Comparison of ENCODE assay signal across 28 cellular contexts in genomic region chr2:45030553-45030952, GRCh38. TPM values are rescaled to one million over a fixed set of nuclear protein-coding genes. Genes with fewer than 3 reads are reported as not detected.
"Had no signal": no experiment of that assay in that cellular context is flagged by ENCODE, and none has a peak within 500 bp of the region (broad histone marks: within the 10 kb centered on the region; RNA-seq: fewer than 3 reads in every experiment).

No MANE protein-coding gene starts in this region.

- H3K36me3 ChIP-seq: stomach, suprapubic skin, thoracic aorta, thyroid gland, tibial artery, tibial nerve, transverse colon, upper lobe of left lung, upper lobe of right lung, uterus, vagina had no signal

- H3K9me3 Mint-ChIP-seq: stimulated activated effector memory CD8-positive, alpha-beta T cell treated with anti-CD3 and anti-CD28 coated beads, Interleukin-12 subunit alpha, Interleukin-12 subunit beta, amount 100 ng/mL, for 72 hours; stimulated activated memory B cell treated with anti-CD40 and anti-IgM and Interleukin-4, amounts not matched to agents 10 μg/mL and 1 μg/mL and 100 μg/mL, for 72 hours; stimulated activated naive B cell treated with anti-CD40 and anti-IgM and Interleukin-4, amounts not matched to agents 10 μg/mL and 1 μg/mL and 100 μg/mL, for 72 hours; stimulated activated naive CD8-positive, alpha-beta T cell treated with anti-CD3 and anti-CD28 coated beads, Interleukin-15, amount 100 ng/mL, for 72 hours; stimulated activated naive CD8-positive, alpha-beta T cell treated with anti-CD3 and anti-CD28 coated beads, Interleukin-15, Interleukin-2, amounts not matched to agents 100 ng/mL and 50 ng/mL, for 24 hours; type B pancreatic cell had no signal

- FAIRE-seq: urothelium cell line had no signal

- H3K27me3 ChIP-seq: testis, thyroid gland, tibial artery, tibial nerve, upper lobe of left lung, uterus, vagina had no signal

- H3K4me3 ChIP-seq: stomach, suprapubic skin, testis, thoracic aorta, thyroid gland, tibial artery, tibial nerve, transverse colon, upper lobe of left lung, upper lobe of right lung, uterus, vagina had no signal

- DNase-seq: stimulated activated CD4-positive, alpha-beta T cell treated with anti-CD3 and anti-CD28 coated beads, Interleukin-2, amount 100 ng/mL, for 48 hours; stimulated activated CD4-positive, alpha-beta T cell treated with anti-CD3 and anti-CD28 coated beads, Interleukin-4, amount 100 ng/mL, for 1 hour; stimulated activated CD4-positive, alpha-beta T cell treated with anti-CD3 and anti-CD28 coated beads, Interleukin-4, amount 100 ng/mL, for 24 hours; stimulated activated CD8-positive, alpha-beta memory T cell treated with anti-CD3 and anti-CD28 coated beads, Interleukin-4, amount 100 ng/mL, for 48 hours; stimulated activated naive B cell treated with anti-CD40 and anti-IgM and Interleukin-4, amounts not matched to agents 10 μg/mL and 1 μg/mL and 100 μg/mL, for 72 hours; stimulated activated naive CD4-positive, alpha-beta T cell; stimulated activated naive CD4-positive, alpha-beta T cell treated with Interleukin-2 at 50 U/mL for 16 hours; stimulated activated naive CD8-positive, alpha-beta T cell treated with anti-CD3 and anti-CD28 coated beads, Interleukin-15, amount 100 ng/mL, for 72 hours; stimulated activated naive CD8-positive, alpha-beta T cell treated with anti-CD3 and anti-CD28 coated beads, Interleukin-15, Interleukin-2, amounts not matched to agents 100 U/mL and 50 U/mL, for 24 hours; stomach; substantia nigra; testis; thyroid gland; tibial artery; transverse colon; trophoblast cell; upper lobe of left lung; upper lobe of right lung; uterus had no signal

- H3K4me1 ChIP-seq: stomach, suprapubic skin, testis, thyroid gland, tibial artery, transverse colon, upper lobe of left lung, upper lobe of right lung, uterus, vagina had no signal

- H3K9me3 ChIP-seq: stomach, suprapubic skin, testis, thoracic aorta, thyroid gland, tibial artery, tibial nerve, transverse colon, upper lobe of left lung, upper lobe of right lung, uterus, vagina had no signal

- ATAC-seq: stimulated activated effector memory CD8-positive, alpha-beta T cell treated with anti-CD3 and anti-CD28 coated beads, Interleukin-12 subunit alpha, Interleukin-12 subunit beta, amount 100 ng/mL, for 72 hours; stimulated activated memory B cell treated with anti-CD40 and anti-IgM and Interleukin-4, amounts not matched to agents 10 μg/mL and 1 μg/mL and 100 μg/mL, for 72 hours; stimulated activated naive B cell treated with anti-CD40 and anti-IgM and Interleukin-4, amounts not matched to agents 10 μg/mL and 1 μg/mL and 100 μg/mL, for 72 hours; stimulated activated naive CD8-positive, alpha-beta T cell treated with anti-CD3 and anti-CD28 coated beads, Interleukin-15, amount 100 ng/mL, for 72 hours; stimulated activated naive CD8-positive, alpha-beta T cell treated with anti-CD3 and anti-CD28 coated beads, Interleukin-15, Interleukin-2, amounts not matched to agents 100 U/mL and 50 U/mL, for 24 hours; upper lobe of right lung had no signal

- H3K4me1 Mint-ChIP-seq: stimulated activated effector memory CD8-positive, alpha-beta T cell treated with anti-CD3 and anti-CD28 coated beads, Interleukin-12 subunit alpha, Interleukin-12 subunit beta, amount 100 ng/mL, for 72 hours; stimulated activated memory B cell treated with anti-CD40 and anti-IgM and Interleukin-4, amounts not matched to agents 10 μg/mL and 1 μg/mL and 100 μg/mL, for 72 hours; stimulated activated naive B cell treated with anti-CD40 and anti-IgM and Interleukin-4, amounts not matched to agents 10 μg/mL and 1 μg/mL and 100 μg/mL, for 72 hours; stimulated activated naive CD8-positive, alpha-beta T cell treated with anti-CD3 and anti-CD28 coated beads, Interleukin-15, amount 100 ng/mL, for 72 hours had no signal

- H3K36me3 Mint-ChIP-seq: stimulated activated effector memory CD8-positive, alpha-beta T cell treated with anti-CD3 and anti-CD28 coated beads, Interleukin-12 subunit alpha, Interleukin-12 subunit beta, amount 100 ng/mL, for 72 hours; stimulated activated memory B cell treated with anti-CD40 and anti-IgM and Interleukin-4, amounts not matched to agents 10 μg/mL and 1 μg/mL and 100 μg/mL, for 72 hours; stimulated activated naive B cell treated with anti-CD40 and anti-IgM and Interleukin-4, amounts not matched to agents 10 μg/mL and 1 μg/mL and 100 μg/mL, for 72 hours; type B pancreatic cell had no signal

- H3K27ac ChIP-seq: stomach, suprapubic skin, testis, thoracic aorta, thyroid gland, tibial artery, tibial nerve, transverse colon, upper lobe of left lung, upper lobe of right lung, uterus, vagina had no signal

- H3K4me3 Mint-ChIP-seq: stimulated activated effector memory CD8-positive, alpha-beta T cell treated with anti-CD3 and anti-CD28 coated beads, Interleukin-12 subunit alpha, Interleukin-12 subunit beta, amount 100 ng/mL, for 72 hours; stimulated activated memory B cell treated with anti-CD40 and anti-IgM and Interleukin-4, amounts not matched to agents 10 μg/mL and 1 μg/mL and 100 μg/mL, for 72 hours; stimulated activated naive B cell treated with anti-CD40 and anti-IgM and Interleukin-4, amounts not matched to agents 10 μg/mL and 1 μg/mL and 100 μg/mL, for 72 hours; stimulated activated naive CD8-positive, alpha-beta T cell treated with anti-CD3 and anti-CD28 coated beads, Interleukin-15, amount 100 ng/mL, for 72 hours; stimulated activated naive CD8-positive, alpha-beta T cell treated with anti-CD3 and anti-CD28 coated beads, Interleukin-15, Interleukin-2, amounts not matched to agents 100 ng/mL and 50 ng/mL, for 24 hours; type B pancreatic cell had no signal

- H3K27ac Mint-ChIP-seq: stimulated activated effector memory CD8-positive, alpha-beta T cell treated with anti-CD3 and anti-CD28 coated beads, Interleukin-12 subunit alpha, Interleukin-12 subunit beta, amount 100 ng/mL, for 72 hours; stimulated activated memory B cell treated with anti-CD40 and anti-IgM and Interleukin-4, amounts not matched to agents 10 μg/mL and 1 μg/mL and 100 μg/mL, for 72 hours; stimulated activated naive B cell treated with anti-CD40 and anti-IgM and Interleukin-4, amounts not matched to agents 10 μg/mL and 1 μg/mL and 100 μg/mL, for 72 hours; stimulated activated naive CD8-positive, alpha-beta T cell treated with anti-CD3 and anti-CD28 coated beads, Interleukin-15, Interleukin-2, amounts not matched to agents 100 ng/mL and 50 ng/mL, for 24 hours; type B pancreatic cell had no signal

RNA-seq across cellular contexts. Expression of gene SIX2, which starts 21.3 kb away (rescaled TPM):
- total RNA-seq: upper lobe of right lung had no signal
